ENCODE assay signal across 1 cellular context in the genomic region with DNA sequence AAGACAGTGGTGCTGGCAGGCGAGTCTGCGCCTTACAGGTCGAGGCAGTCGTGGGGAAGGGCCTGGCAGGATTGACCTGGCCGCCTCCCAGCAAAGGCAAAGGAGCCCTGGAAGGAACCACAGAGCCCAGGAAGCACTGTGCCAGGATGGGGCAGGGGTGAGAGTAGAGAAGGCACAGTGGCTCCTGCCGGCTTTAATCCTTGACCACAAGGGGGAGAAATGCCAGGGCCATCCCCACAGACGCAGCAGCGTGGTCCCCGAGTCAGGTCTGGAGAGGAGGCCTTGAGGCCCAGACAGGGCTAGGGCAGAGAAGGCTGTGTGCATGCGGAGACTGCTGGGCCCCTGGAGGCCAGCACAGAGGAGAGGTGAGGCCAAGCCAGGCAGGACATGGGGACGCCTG.
A peak's percentile ranks its signal among the peaks of the same experiment; 100 is the strongest.
TF ChIP-seq lines count a peak whose summit lies in the region.

No MANE protein-coding gene starts in this region.

TF ChIP-seq in HepG2, 621 proteins besides CTCF, POLR2A, EP300 and RAD21 (continued from another document and continues in another):
- TF ChIP-seq ZBTB20 (CRISPR knock-in tag; IDR thresholded peaks at IDR 0.05; ENCODE audit: borderline replicate concordance, low read depth) (no peak), RBFOX2 (IDR thresholded peaks at IDR 0.05; ENCODE audit: low read depth, low read length) (no peak), NCOA5 (CRISPR knock-in tag; IDR thresholded peaks at IDR 0.05) (no peak), SATB2 (CRISPR knock-in tag; IDR thresholded peaks at IDR 0.05) (no peak), CHD2 (IDR thresholded peaks at IDR 0.05; ENCODE audit: low read depth, low read length) (no peak), ZNF282 (IDR thresholded peaks at IDR 0.05; ENCODE audit: partially characterized antibody) (no peak), ZSCAN30 (CRISPR knock-in tag; IDR thresholded peaks at IDR 0.05) (no peak), ZNF703 (CRISPR knock-in tag; IDR thresholded peaks at IDR 0.05; ENCODE audit: borderline replicate concordance) (no peak), SALL2 (CRISPR knock-in tag; IDR thresholded peaks at IDR 0.05) (no peak), ZNF850 (CRISPR knock-in tag; conservative IDR thresholded peaks at IDR 0.05) (no peak), SYNCRIP (IDR thresholded peaks at IDR 0.05; ENCODE audit: insufficient read depth, low read depth, low read length) (no peak), ZFX (CRISPR knock-in tag; IDR thresholded peaks at IDR 0.05; ENCODE audit: low read depth) (peak; percentile 71), ZKSCAN5 (CRISPR knock-in tag; IDR thresholded peaks at IDR 0.05) (no peak), ERF (CRISPR knock-in tag; IDR thresholded peaks at IDR 0.05) (peak; percentile 81; the same call in 1 of the 2 replicates), ZNF33A (CRISPR knock-in tag; IDR thresholded peaks at IDR 0.05; ENCODE audit: borderline replicate concordance) (no peak), PITX1 (CRISPR knock-in tag; IDR thresholded peaks at IDR 0.05) (peak; percentile 76), JUND (CRISPR knock-in tag; IDR thresholded peaks at IDR 0.05) (no peak), TAF1 (CRISPR knock-in tag; IDR thresholded peaks at IDR 0.05) (no peak), RARG (CRISPR knock-in tag; IDR thresholded peaks at IDR 0.05; ENCODE audit: low read depth) (no peak), ARHGAP35 (CRISPR knock-in tag; IDR thresholded peaks at IDR 0.05; ENCODE audit: borderline replicate concordance) (no peak), ZNF10 (CRISPR knock-in tag; IDR thresholded peaks at IDR 0.05; ENCODE audit: borderline replicate concordance, low read depth) (no peak), WIZ (CRISPR knock-in tag; IDR thresholded peaks at IDR 0.05) (no peak), ZNF678 (CRISPR knock-in tag; IDR thresholded peaks at IDR 0.05) (no peak), ZNF660 (CRISPR knock-in tag; IDR thresholded peaks at IDR 0.05; ENCODE audit: borderline replicate concordance, low read depth) (no peak), ZMYM2 (CRISPR knock-in tag; IDR thresholded peaks at IDR 0.05) (no peak), ZNF253 (CRISPR knock-in tag; IDR thresholded peaks at IDR 0.05; ENCODE audit: borderline replicate concordance) (no peak), ZNF530 (CRISPR knock-in tag; IDR thresholded peaks at IDR 0.05; ENCODE audit: low read depth) (no peak), HNF4G (IDR thresholded peaks at IDR 0.05; ENCODE audit: borderline replicate concordance, low read depth, low read length) (no peak), HNF4G (CRISPR knock-in tag; IDR thresholded peaks at IDR 0.05; ENCODE audit: borderline replicate concordance, low read depth) (no peak), ZNF589 (CRISPR knock-in tag; conservative IDR thresholded peaks at IDR 0.05) (no peak), KLF9 (CRISPR knock-in tag; IDR thresholded peaks at IDR 0.05; ENCODE audit: low read depth) (no peak), RFXAP (CRISPR knock-in tag; IDR thresholded peaks at IDR 0.05; ENCODE audit: borderline replicate concordance) (0 out of 2 replicates have a peak, but pooled peaks have one; percentile 45), XBP1 (CRISPR knock-in tag; IDR thresholded peaks at IDR 0.05) (no peak), MBD4 (IDR thresholded peaks at IDR 0.05; ENCODE audit: borderline replicate concordance, low read length) (no peak), HNRNPL (IDR thresholded peaks at IDR 0.05; ENCODE audit: low read depth, low read length) (peak; percentile 93), KLF11 (CRISPR knock-in tag; IDR thresholded peaks at IDR 0.05) (no peak), ZNF773 (CRISPR knock-in tag; IDR thresholded peaks at IDR 0.05; ENCODE audit: borderline replicate concordance) (no peak), HNRNPLL (IDR thresholded peaks at IDR 0.05; ENCODE audit: low read depth, low read length, poor library complexity, severe bottlenecking) (no peak), ATF7 (IDR thresholded peaks at IDR 0.05) (no peak), ATF7 (CRISPR knock-in tag; IDR thresholded peaks at IDR 0.05) (no peak)
- TF ChIP-seq, protein P1, sequence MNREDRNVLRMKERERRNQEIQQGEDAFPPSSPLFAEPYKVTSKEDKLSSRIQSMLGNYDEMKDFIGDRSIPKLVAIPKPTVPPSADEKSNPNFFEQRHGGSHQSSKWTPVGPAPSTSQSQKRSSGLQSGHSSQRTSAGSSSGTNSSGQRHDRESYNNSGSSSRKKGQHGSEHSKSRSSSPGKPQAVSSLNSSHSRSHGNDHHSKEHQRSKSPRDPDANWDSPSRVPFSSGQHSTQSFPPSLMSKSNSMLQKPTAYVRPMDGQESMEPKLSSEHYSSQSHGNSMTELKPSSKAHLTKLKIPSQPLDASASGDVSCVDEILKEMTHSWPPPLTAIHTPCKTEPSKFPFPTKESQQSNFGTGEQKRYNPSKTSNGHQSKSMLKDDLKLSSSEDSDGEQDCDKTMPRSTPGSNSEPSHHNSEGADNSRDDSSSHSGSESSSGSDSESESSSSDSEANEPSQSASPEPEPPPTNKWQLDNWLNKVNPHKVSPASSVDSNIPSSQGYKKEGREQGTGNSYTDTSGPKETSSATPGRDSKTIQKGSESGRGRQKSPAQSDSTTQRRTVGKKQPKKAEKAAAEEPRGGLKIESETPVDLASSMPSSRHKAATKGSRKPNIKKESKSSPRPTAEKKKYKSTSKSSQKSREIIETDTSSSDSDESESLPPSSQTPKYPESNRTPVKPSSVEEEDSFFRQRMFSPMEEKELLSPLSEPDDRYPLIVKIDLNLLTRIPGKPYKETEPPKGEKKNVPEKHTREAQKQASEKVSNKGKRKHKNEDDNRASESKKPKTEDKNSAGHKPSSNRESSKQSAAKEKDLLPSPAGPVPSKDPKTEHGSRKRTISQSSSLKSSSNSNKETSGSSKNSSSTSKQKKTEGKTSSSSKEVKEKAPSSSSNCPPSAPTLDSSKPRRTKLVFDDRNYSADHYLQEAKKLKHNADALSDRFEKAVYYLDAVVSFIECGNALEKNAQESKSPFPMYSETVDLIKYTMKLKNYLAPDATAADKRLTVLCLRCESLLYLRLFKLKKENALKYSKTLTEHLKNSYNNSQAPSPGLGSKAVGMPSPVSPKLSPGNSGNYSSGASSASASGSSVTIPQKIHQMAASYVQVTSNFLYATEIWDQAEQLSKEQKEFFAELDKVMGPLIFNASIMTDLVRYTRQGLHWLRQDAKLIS (CRISPR knock-in tag; IDR thresholded peaks at IDR 0.05): no peak
- TF ChIP-seq, protein P2, sequence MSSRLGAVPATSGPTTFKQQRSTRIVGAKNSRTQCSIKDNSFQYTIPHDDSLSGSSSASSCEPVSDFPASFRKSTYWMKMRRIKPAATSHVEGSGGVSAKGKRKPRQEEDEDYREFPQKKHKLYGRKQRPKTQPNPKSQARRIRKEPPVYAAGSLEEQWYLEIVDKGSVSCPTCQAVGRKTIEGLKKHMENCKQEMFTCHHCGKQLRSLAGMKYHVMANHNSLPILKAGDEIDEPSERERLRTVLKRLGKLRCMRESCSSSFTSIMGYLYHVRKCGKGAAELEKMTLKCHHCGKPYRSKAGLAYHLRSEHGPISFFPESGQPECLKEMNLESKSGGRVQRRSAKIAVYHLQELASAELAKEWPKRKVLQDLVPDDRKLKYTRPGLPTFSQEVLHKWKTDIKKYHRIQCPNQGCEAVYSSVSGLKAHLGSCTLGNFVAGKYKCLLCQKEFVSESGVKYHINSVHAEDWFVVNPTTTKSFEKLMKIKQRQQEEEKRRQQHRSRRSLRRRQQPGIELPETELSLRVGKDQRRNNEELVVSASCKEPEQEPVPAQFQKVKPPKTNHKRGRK (CRISPR knock-in tag; IDR thresholded peaks at IDR 0.05): no peak
- TF ChIP-seq, protein P3, sequence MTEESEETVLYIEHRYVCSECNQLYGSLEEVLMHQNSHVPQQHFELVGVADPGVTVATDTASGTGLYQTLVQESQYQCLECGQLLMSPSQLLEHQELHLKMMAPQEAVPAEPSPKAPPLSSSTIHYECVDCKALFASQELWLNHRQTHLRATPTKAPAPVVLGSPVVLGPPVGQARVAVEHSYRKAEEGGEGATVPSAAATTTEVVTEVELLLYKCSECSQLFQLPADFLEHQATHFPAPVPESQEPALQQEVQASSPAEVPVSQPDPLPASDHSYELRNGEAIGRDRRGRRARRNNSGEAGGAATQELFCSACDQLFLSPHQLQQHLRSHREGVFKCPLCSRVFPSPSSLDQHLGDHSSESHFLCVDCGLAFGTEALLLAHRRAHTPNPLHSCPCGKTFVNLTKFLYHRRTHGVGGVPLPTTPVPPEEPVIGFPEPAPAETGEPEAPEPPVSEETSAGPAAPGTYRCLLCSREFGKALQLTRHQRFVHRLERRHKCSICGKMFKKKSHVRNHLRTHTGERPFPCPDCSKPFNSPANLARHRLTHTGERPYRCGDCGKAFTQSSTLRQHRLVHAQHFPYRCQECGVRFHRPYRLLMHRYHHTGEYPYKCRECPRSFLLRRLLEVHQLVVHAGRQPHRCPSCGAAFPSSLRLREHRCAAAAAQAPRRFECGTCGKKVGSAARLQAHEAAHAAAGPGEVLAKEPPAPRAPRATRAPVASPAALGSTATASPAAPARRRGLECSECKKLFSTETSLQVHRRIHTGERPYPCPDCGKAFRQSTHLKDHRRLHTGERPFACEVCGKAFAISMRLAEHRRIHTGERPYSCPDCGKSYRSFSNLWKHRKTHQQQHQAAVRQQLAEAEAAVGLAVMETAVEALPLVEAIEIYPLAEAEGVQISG (CRISPR knock-in tag; IDR thresholded peaks at IDR 0.05): peak; percentile 49; the same call in 1 of the 2 replicates
- TF ChIP-seq, protein P4, sequence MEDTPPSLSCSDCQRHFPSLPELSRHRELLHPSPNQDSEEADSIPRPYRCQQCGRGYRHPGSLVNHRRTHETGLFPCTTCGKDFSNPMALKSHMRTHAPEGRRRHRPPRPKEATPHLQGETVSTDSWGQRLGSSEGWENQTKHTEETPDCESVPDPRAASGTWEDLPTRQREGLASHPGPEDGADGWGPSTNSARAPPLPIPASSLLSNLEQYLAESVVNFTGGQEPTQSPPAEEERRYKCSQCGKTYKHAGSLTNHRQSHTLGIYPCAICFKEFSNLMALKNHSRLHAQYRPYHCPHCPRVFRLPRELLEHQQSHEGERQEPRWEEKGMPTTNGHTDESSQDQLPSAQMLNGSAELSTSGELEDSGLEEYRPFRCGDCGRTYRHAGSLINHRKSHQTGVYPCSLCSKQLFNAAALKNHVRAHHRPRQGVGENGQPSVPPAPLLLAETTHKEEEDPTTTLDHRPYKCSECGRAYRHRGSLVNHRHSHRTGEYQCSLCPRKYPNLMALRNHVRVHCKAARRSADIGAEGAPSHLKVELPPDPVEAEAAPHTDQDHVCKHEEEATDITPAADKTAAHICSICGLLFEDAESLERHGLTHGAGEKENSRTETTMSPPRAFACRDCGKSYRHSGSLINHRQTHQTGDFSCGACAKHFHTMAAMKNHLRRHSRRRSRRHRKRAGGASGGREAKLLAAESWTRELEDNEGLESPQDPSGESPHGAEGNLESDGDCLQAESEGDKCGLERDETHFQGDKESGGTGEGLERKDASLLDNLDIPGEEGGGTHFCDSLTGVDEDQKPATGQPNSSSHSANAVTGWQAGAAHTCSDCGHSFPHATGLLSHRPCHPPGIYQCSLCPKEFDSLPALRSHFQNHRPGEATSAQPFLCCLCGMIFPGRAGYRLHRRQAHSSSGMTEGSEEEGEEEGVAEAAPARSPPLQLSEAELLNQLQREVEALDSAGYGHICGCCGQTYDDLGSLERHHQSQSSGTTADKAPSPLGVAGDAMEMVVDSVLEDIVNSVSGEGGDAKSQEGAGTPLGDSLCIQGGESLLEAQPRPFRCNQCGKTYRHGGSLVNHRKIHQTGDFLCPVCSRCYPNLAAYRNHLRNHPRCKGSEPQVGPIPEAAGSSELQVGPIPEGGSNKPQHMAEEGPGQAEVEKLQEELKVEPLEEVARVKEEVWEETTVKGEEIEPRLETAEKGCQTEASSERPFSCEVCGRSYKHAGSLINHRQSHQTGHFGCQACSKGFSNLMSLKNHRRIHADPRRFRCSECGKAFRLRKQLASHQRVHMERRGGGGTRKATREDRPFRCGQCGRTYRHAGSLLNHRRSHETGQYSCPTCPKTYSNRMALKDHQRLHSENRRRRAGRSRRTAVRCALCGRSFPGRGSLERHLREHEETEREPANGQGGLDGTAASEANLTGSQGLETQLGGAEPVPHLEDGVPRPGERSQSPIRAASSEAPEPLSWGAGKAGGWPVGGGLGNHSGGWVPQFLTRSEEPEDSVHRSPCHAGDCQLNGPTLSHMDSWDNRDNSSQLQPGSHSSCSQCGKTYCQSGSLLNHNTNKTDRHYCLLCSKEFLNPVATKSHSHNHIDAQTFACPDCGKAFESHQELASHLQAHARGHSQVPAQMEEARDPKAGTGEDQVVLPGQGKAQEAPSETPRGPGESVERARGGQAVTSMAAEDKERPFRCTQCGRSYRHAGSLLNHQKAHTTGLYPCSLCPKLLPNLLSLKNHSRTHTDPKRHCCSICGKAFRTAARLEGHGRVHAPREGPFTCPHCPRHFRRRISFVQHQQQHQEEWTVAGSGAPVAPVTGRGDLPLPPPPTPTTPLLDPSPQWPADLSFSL (CRISPR knock-in tag; IDR thresholded peaks at IDR 0.05): no peak
- TF ChIP-seq, protein P5, sequence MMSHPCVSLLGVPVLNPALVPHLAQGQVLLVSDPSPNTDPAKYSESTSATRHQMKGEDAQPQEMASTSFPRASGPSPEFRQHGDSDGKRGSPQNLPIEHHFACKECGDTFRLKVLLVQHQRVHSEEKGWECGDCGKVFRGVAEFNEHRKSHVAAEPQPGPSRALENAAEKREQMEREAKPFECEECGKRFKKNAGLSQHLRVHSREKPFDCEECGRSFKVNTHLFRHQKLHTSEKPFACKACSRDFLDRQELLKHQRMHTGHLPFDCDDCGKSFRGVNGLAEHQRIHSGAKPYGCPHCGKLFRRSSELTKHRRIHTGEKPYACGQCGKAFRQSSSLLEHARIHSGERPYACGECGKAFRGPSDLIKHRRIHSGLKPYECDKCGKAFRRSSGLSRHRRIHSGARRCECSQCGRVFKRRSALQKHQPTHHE (CRISPR knock-in tag; IDR thresholded peaks at IDR 0.05; ENCODE audit: borderline replicate concordance): no peak
- TF ChIP-seq, protein P6, sequence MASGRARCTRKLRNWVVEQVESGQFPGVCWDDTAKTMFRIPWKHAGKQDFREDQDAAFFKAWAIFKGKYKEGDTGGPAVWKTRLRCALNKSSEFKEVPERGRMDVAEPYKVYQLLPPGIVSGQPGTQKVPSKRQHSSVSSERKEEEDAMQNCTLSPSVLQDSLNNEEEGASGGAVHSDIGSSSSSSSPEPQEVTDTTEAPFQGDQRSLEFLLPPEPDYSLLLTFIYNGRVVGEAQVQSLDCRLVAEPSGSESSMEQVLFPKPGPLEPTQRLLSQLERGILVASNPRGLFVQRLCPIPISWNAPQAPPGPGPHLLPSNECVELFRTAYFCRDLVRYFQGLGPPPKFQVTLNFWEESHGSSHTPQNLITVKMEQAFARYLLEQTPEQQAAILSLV (CRISPR knock-in tag; IDR thresholded peaks at IDR 0.05; ENCODE audit: borderline replicate concordance): no peak
- TF ChIP-seq, protein P7, sequence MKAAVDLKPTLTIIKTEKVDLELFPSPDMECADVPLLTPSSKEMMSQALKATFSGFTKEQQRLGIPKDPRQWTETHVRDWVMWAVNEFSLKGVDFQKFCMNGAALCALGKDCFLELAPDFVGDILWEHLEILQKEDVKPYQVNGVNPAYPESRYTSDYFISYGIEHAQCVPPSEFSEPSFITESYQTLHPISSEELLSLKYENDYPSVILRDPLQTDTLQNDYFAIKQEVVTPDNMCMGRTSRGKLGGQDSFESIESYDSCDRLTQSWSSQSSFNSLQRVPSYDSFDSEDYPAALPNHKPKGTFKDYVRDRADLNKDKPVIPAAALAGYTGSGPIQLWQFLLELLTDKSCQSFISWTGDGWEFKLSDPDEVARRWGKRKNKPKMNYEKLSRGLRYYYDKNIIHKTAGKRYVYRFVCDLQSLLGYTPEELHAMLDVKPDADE (CRISPR knock-in tag; IDR thresholded peaks at IDR 0.05): no peak
